7 cellular contexts compared by ENCODE assay signal in the genomic region with DNA sequence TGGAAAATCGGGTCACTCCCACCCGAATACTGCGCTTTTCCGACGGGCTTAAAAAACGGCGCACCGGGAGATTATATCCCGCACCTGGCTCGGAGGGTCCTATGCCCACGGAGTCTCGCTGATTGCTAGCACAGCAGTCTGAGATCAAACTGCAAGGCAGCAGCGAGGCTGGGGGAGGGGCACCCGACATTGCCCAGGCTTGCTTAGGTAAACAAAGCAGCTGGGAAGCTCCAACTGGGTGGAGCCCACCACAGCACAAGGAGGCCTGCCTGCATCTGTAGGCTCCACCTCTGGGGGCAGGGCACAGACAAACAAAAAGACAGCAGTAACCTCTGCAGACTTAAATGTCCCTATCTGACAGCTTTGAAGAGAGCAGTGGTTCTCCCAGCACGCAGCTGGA. TPM values are rescaled to one million over a fixed set of nuclear protein-coding genes. Genes with fewer than 3 reads are reported as not detected.
"Had no signal": no experiment of that assay in that cellular context is flagged by ENCODE, and none has a peak within 500 bp of the region (broad histone marks: within the 10 kb centered on the region; RNA-seq: fewer than 3 reads in every experiment).

No MANE protein-coding gene starts in this region.

RNA-seq across cellular contexts. Expression of gene OTP, which starts 29.6 kb away (rescaled TPM):
- total RNA-seq: GM23248, GM23338, H1, H4, H7, H9, HFFc6 had no signal
- polyA plus RNA-seq: GM23248, GM23338, H1 had no signal
